ENCODE assay signal across 9 cellular contexts in the genomic region with DNA sequence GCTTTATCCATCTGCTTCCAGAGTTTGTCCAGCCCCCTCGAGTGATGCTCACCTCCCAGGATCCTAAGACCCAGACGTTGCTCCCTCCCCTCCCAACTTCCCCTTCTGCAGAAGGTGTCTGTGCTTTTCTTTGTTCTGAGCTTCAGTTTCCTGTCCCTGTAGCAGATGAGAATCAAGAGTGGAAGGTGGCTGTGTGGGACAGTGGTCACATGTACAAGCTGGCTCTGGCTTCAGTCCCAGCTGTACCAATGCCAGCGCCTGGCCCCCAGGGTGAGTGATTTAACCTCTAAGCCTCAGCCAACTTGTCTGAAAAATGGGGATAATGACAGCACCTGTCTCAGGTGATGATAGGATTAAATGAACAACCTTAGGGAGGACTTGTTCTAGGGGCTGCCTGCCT. TPM values are rescaled to one million over a fixed set of nuclear protein-coding genes. Genes with fewer than 3 reads are reported as not detected.
A peak's percentile ranks its signal among the peaks of the same experiment; 100 is the strongest.
DNase-seq lines count a peak whose midpoint lies in the region; ATAC-seq and TF ChIP-seq lines count a peak whose summit lies in the region.
"Had no signal": no experiment of that assay in that cellular context is flagged by ENCODE, and none has a peak within 500 bp of the region (broad histone marks: within the 10 kb centered on the region; RNA-seq: fewer than 3 reads in every experiment).

No MANE protein-coding gene starts in this region.

- H3K9me3 Mint-ChIP-seq in activated CD4-positive, alpha-beta T cell treated with anti-CD3 and anti-CD28 coated beads, Interleukin-2, amount 10 ng/mL, durations not matched to agents 7 days and 5 days, result no peaks in the 10 kb centered on the region

- H3K4me3 ChIP-seq in OCI-LY1 (ENCODE audit: low read depth, low read length, poor library complexity, severe bottlenecking) (no peak overlapping the region), iPS-18a (ENCODE audit: low read length) (peak overlapping the region; percentile 49), subcutaneous abdominal adipose tissue (ENCODE audit: low read depth in 1 of 5, low read length in 5 of 5) (peak overlapping the region in 2 of 5 donors; percentile 50 to 60)

- peak overlapping the region; percentile 57; the same call in 1 of the 2 replicates for H3K4me2 ChIP-seq in OCI-LY1 (ENCODE audit: low read length)

- CTCF ChIA-PET in activated CD4-positive, alpha-beta T cell treated with anti-CD3 and anti-CD28 coated beads, Interleukin-2, amount 10 ng/mL, durations not matched to agents 7 days and 5 days (lab: Charles Lee), result interaction anchor here (0.7 to 10.1 kb wide), 16 partner anchors 8 to 108 kb away, joined by 3 to 142 read pairs (median 5); partner anchors contain the start of genes CDK5RAP3, PNPO and SP6

- H3K36me3 ChIP-seq in OCI-LY1 (ENCODE audit: insufficient read depth, low read length) (peaks cover 47% of the 10 kb centered on the region), iPS-18a (ENCODE audit: control insufficient read depth, low read depth, low read length) (no peaks in the 10 kb centered on the region), subcutaneous abdominal adipose tissue (ENCODE audit: control insufficient read depth in 5 of 5, insufficient read depth in 5 of 5, low read length in 5 of 5) (peaks cover 0 to 24% (median 20%) of the 10 kb centered on the region in 5 donors)

- H3K4me1 ChIP-seq in OCI-LY1 (ENCODE audit: insufficient read depth, low read length, severe bottlenecking) (peaks cover 16% of the 10 kb centered on the region), iPS-18a (ENCODE audit: control insufficient read depth, low read depth, low read length) (peaks cover 8% of the 10 kb centered on the region), subcutaneous abdominal adipose tissue (ENCODE audit: control insufficient read depth in 5 of 5, insufficient read depth in 5 of 5, low read length in 5 of 5) (peaks cover 2 to 26% (median 19%) of the 10 kb centered on the region in 5 donors)

- no peaks in the 10 kb centered on the region for H3K27me3 ChIP-seq in OCI-LY1 (ENCODE audit: insufficient read depth, low read length)
- H3K27me3 ChIP-seq in iPS-18a (ENCODE audit: control insufficient read depth, insufficient read depth, low read length), result no peaks in the 10 kb centered on the region
- no peaks in the 10 kb centered on the region for H3K27me3 ChIP-seq in subcutaneous abdominal adipose tissue (ENCODE audit: control insufficient read depth in 5 of 5, insufficient read depth in 4 of 5, low read length in 5 of 5)

- no peak overlapping the region for H3K4me3 Mint-ChIP-seq in activated CD4-positive, alpha-beta T cell treated with anti-CD3 and anti-CD28 coated beads, Interleukin-2, amount 10 ng/mL, durations not matched to agents 7 days and 5 days

- H3K27ac ChIP-seq in OCI-LY1 (ENCODE audit: low read depth, low read length, poor library complexity, severe bottlenecking), result no peak overlapping the region
- H3K27ac ChIP-seq in iPS-18a (ENCODE audit: low read length), result no peak overlapping the region
- no peak overlapping the region for H3K27ac ChIP-seq in subcutaneous abdominal adipose tissue (ENCODE audit: low read depth, low read length)

- H3K79me2 ChIP-seq in OCI-LY1 (ENCODE audit: insufficient read depth, low read length), result no peaks in the 10 kb centered on the region

- H3K9me3 ChIP-seq in OCI-LY1 (ENCODE audit: low read length), result no peaks in the 10 kb centered on the region
- no peaks in the 10 kb centered on the region for H3K9me3 ChIP-seq in iPS-18a (ENCODE audit: control insufficient read depth, low read depth, low read length)
- no peaks in the 10 kb centered on the region for H3K9me3 ChIP-seq in subcutaneous abdominal adipose tissue (ENCODE audit: control insufficient read depth in 5 of 5, low read length in 5 of 5)

- no peak overlapping the region; the same call in 1 of the 2 replicates for H3K9ac ChIP-seq in OCI-LY1 (ENCODE audit: low read length)
- no peak overlapping the region for H3K9ac ChIP-seq in iPS-18a (ENCODE audit: low read length)
- peak overlapping the region in 3 of 5 donors; percentile 40 to 76 (median 66) for H3K9ac ChIP-seq in subcutaneous abdominal adipose tissue (ENCODE audit: low read length in 5 of 5)

- H3K27me3 Mint-ChIP-seq in activated CD4-positive, alpha-beta T cell treated with anti-CD3 and anti-CD28 coated beads, Interleukin-2, amount 10 ng/mL, durations not matched to agents 7 days and 5 days, result no peaks in the 10 kb centered on the region

- peaks cover 31% of the 10 kb centered on the region for H3K4me1 Mint-ChIP-seq in activated CD4-positive, alpha-beta T cell treated with anti-CD3 and anti-CD28 coated beads, Interleukin-2, amount 10 ng/mL, durations not matched to agents 7 days and 5 days

- no peak for ATAC-seq in HG03342 (IDR thresholded peaks at IDR 0.05; ENCODE audit: unreplicated experiment)

- no peak overlapping the region for H2AFZ ChIP-seq in OCI-LY1 (ENCODE audit: low read length)

- no peaks in the 10 kb centered on the region for H4K20me1 ChIP-seq in OCI-LY1 (ENCODE audit: insufficient read depth, low read length)

- H3K27ac Mint-ChIP-seq in activated CD4-positive, alpha-beta T cell treated with anti-CD3 and anti-CD28 coated beads, Interleukin-2, amount 10 ng/mL, durations not matched to agents 7 days and 5 days, result peak overlapping the region; percentile 75

- no peaks in the 10 kb centered on the region for H3K9me2 ChIP-seq in OCI-LY1 (ENCODE audit: low read depth, low read length)

- no peak for DNase-seq in activated CD4-positive, alpha-beta T cell treated with anti-CD3 and anti-CD28 coated beads, Interleukin-2, amount 10 ng/mL, durations not matched to agents 7 days and 5 days
- DNase-seq in activated CD4-positive, alpha-beta T cell treated with anti-CD3 and anti-CD28 coated beads, Interleukin-2, amount 50 U/mL, for 4 hours, result no peak
- DNase-seq in HPDE6-E6E7 (ENCODE audit: extremely low spot score) (no peak), 8988T (no peak)

- H3F3A ChIP-seq in OCI-LY1 (ENCODE audit: insufficient read depth, low read length), result no peaks in the 10 kb centered on the region

- H3K36me3 Mint-ChIP-seq in activated CD4-positive, alpha-beta T cell treated with anti-CD3 and anti-CD28 coated beads, Interleukin-2, amount 10 ng/mL, durations not matched to agents 7 days and 5 days (ENCODE audit: low read depth), result peaks cover 18% of the 10 kb centered on the region

- POLR2A ChIA-PET in activated CD4-positive, alpha-beta T cell treated with anti-CD3 and anti-CD28 coated beads, Interleukin-2, amount 10 ng/mL, durations not matched to agents 7 days and 5 days (lab: Charles Lee), result interaction anchor here (1.9 kb wide), 1 partner anchor 54 kb away, joined by 4 read pairs; the partner anchor contains the start of gene SP2

- TF ChIP-seq CTCF in OCI-LY1 (IDR thresholded peaks at IDR 0.05; ENCODE audit: low read length), result no peak

RNA-seq across cellular contexts. Expression of gene PRR15L, which starts 7.7 kb away (rescaled TPM):
- total RNA-seq in activated CD4-positive, alpha-beta T cell treated with anti-CD3 and anti-CD28 coated beads, Interleukin-2, amount 10 ng/mL, durations not matched to agents 7 days and 5 days, result not detected
- total RNA-seq: dermis microvascular lymphatic vessel endothelial cell had no signal

RNA-seq across cellular contexts. Expression of gene PNPO, which starts 8.6 kb away (rescaled TPM):
- 10 to 100 TPM; 30.9 to 36.5 TPM for total RNA-seq in activated CD4-positive, alpha-beta T cell treated with anti-CD3 and anti-CD28 coated beads, Interleukin-2, amount 10 ng/mL, durations not matched to agents 7 days and 5 days

RNA-seq across cellular contexts. Expression of gene CDK5RAP3, which starts 21.0 kb away (rescaled TPM):
- 100 to 1,000 TPM; 212 to 213 TPM for total RNA-seq in activated CD4-positive, alpha-beta T cell treated with anti-CD3 and anti-CD28 coated beads, Interleukin-2, amount 10 ng/mL, durations not matched to agents 7 days and 5 days

RNA-seq across cellular contexts. Expression of gene SP2, which starts 53.9 kb away (rescaled TPM):
- 10 to 100 TPM; 27.6 to 33.8 TPM for total RNA-seq in activated CD4-positive, alpha-beta T cell treated with anti-CD3 and anti-CD28 coated beads, Interleukin-2, amount 10 ng/mL, durations not matched to agents 7 days and 5 days

Comparison
In these comparisons a context has a peak if more than half of its experiments do, and no peak if none do; other contexts are left out.
1. H3K9ac ChIP-seq: peak in subcutaneous abdominal adipose tissue (3 of 5); none in OCI-LY1 (single experiment) and iPS-18a (single experiment).